ENCODE assay signal across 25 cellular contexts in the genomic region with DNA sequence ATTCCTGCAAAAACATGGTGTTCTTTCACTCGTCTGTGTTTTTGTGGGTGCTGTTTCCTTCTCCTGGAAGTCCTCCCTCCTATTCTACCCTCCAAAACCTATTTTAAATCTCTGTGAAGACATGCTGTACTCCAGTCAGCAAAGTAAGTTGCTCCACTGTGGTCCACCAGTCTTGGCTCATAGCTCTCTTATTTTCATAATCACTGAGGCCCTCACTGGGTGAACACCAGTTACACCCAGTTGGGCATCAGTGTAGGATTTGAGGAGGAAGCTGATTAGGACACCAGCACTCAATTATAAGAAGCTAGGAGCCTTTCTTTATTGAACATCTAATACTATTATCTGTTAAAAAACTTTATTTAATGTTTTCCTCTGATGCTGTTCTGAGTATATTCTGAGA. TPM values are rescaled to one million over a fixed set of nuclear protein-coding genes. Genes with fewer than 3 reads are reported as not detected.
DNase-seq lines count a peak whose midpoint lies in the region; ATAC-seq and TF ChIP-seq lines count a peak whose summit lies in the region.
"Had no signal": no experiment of that assay in that cellular context is flagged by ENCODE, and none has a peak within 500 bp of the region (broad histone marks: within the 10 kb centered on the region; RNA-seq: fewer than 3 reads in every experiment).

No MANE protein-coding gene starts in this region.

- CTCF ChIA-PET in activated naive CD4-positive, alpha-beta T cell treated with anti-CD3 and anti-CD28 coated beads for 36 hours (lab: Charles Lee): interaction anchor here (0.6 to 2.1 kb wide), 8 partner anchors 9 to 272 kb away, joined by 3 to 9 read pairs (median 4); no protein-coding TSS in a partner anchor

- peak overlapping the region; percentile 73 for H3K4me2 ChIP-seq in Karpas-422 (ENCODE audit: low read depth, low read length, poor library complexity, severe bottlenecking)
- H3K4me2 ChIP-seq: BLaER1 treated with 17β-estradiol and CSF1 and Interleukin-3, amounts not matched to agents 10 nM and 100 nM; smooth muscle cell had no signal

- H4K20me1 ChIP-seq in Karpas-422 (ENCODE audit: insufficient read depth, low read depth, low read length): no peaks in the 10 kb centered on the region
- H4K20me1 ChIP-seq: BLaER1 treated with 17β-estradiol and CSF1 and Interleukin-3, amounts not matched to agents 10 nM and 100 nM had no signal

- H3K27me3 ChIP-seq in Karpas-422 (ENCODE audit: low read length): no peaks in the 10 kb centered on the region
- no peaks in the 10 kb centered on the region for H3K27me3 ChIP-seq in upper lobe of right lung
- H3K27me3 ChIP-seq: BLaER1 treated with 17β-estradiol and CSF1 and Interleukin-3, amounts not matched to agents 10 nM and 100 nM; esophagus muscularis mucosa; heart left ventricle; neutrophil; thyroid gland had no signal

- H3K4me1 ChIP-seq in Karpas-422 (ENCODE audit: low read length) (peaks cover 47% of the 10 kb centered on the region), upper lobe of right lung (no peaks in the 10 kb centered on the region)
- H3K4me1 ChIP-seq: thyroid gland had no signal

- no peak overlapping the region for H3K4me3 Mint-ChIP-seq in activated naive CD4-positive, alpha-beta T cell treated with anti-CD3 and anti-CD28 coated beads for 36 hours
- H3K4me3 Mint-ChIP-seq in activated T-helper 2 cell treated with anti-CD3 and anti-CD28 coated beads, Interferon-gamma antibody, Interleukin-2, Interleukin-4, amounts not matched to agents 10 μg/mL and 5 μg/mL and 100 μg/mL, durations not matched to agents 14 hours and 24 hours and 36 hours (ENCODE audit: low read depth): no peak overlapping the region
- H3K4me3 Mint-ChIP-seq: T-helper 1 cell treated with Interleukin-12 subunit alpha and Interleukin-12 subunit beta and Interleukin-4 antibody, amounts not matched to agents 30 μg/mL and 1 μg/mL, for 36 hours had no signal

- H3K4me1 Mint-ChIP-seq in activated naive CD4-positive, alpha-beta T cell treated with anti-CD3 and anti-CD28 coated beads for 36 hours (ENCODE audit: low read depth): peaks cover 64% of the 10 kb centered on the region
- peaks cover 50% of the 10 kb centered on the region for H3K4me1 Mint-ChIP-seq in activated T-helper 2 cell treated with anti-CD3 and anti-CD28 coated beads, Interferon-gamma antibody, Interleukin-2, Interleukin-4, amounts not matched to agents 10 μg/mL and 5 μg/mL and 100 μg/mL, durations not matched to agents 14 hours and 24 hours and 36 hours (ENCODE audit: low read depth)

- ATAC-seq in upper lobe of right lung (peak; percentile 53), left colon (no peak)
- ATAC-seq: heart left ventricle, left ventricle myocardium superior, right cardiac atrium had no signal

- H3K79me2 ChIP-seq in Karpas-422 (ENCODE audit: low read length): no peaks in the 10 kb centered on the region

- H3K36me3 Mint-ChIP-seq in activated naive CD4-positive, alpha-beta T cell treated with anti-CD3 and anti-CD28 coated beads for 36 hours (ENCODE audit: low read depth): peaks cover 4% of the 10 kb centered on the region
- H3K36me3 Mint-ChIP-seq in activated T-helper 2 cell treated with anti-CD3 and anti-CD28 coated beads, Interferon-gamma antibody, Interleukin-2, Interleukin-4, amounts not matched to agents 10 μg/mL and 5 μg/mL and 100 μg/mL, durations not matched to agents 14 hours and 24 hours and 36 hours (ENCODE audit: low read depth): peaks cover 7% of the 10 kb centered on the region

- H3K9me2 ChIP-seq in Karpas-422 (replicated peaks; ENCODE audit: insufficient read depth, low read length): no peaks in the 10 kb centered on the region

- H3K27ac ChIP-seq in Karpas-422 (ENCODE audit: low read length) (peak overlapping the region; percentile 77), upper lobe of right lung (no peak overlapping the region)
- H3K27ac ChIP-seq: BLaER1 treated with 17β-estradiol and CSF1 and Interleukin-3, amounts not matched to agents 10 nM and 100 nM; esophagus muscularis mucosa; heart left ventricle; neutrophil; thyroid gland had no signal

- peaks cover 3% of the 10 kb centered on the region for H3K27me3 Mint-ChIP-seq in activated naive CD4-positive, alpha-beta T cell treated with anti-CD3 and anti-CD28 coated beads for 36 hours (ENCODE audit: low read depth)
- no peaks in the 10 kb centered on the region for H3K27me3 Mint-ChIP-seq in activated T-helper 2 cell treated with anti-CD3 and anti-CD28 coated beads, Interferon-gamma antibody, Interleukin-2, Interleukin-4, amounts not matched to agents 10 μg/mL and 5 μg/mL and 100 μg/mL, durations not matched to agents 14 hours and 24 hours and 36 hours (ENCODE audit: low read depth)

- H3K36me3 ChIP-seq in Karpas-422 (ENCODE audit: insufficient read depth, low read length) (no peaks in the 10 kb centered on the region), upper lobe of right lung (no peaks in the 10 kb centered on the region)
- H3K36me3 ChIP-seq: BLaER1 treated with 17β-estradiol and CSF1 and Interleukin-3, amounts not matched to agents 10 nM and 100 nM; esophagus muscularis mucosa; heart left ventricle; neutrophil; thyroid gland had no signal

- H3K4me3 ChIP-seq in Karpas-422 (ENCODE audit: low read length): peak overlapping the region; percentile 59
- no peak overlapping the region for H3K4me3 ChIP-seq in upper lobe of right lung
- H3K4me3 ChIP-seq: BLaER1 treated with 17β-estradiol and CSF1 and Interleukin-3, amounts not matched to agents 10 nM and 100 nM; esophagus muscularis mucosa; heart left ventricle; smooth muscle cell; thyroid gland had no signal

- H2AFZ ChIP-seq in Karpas-422 (ENCODE audit: low read length): peak overlapping the region; percentile 57

- H3K9me3 ChIP-seq in Karpas-422 (ENCODE audit: low read length) (0 out of 2 replicates have a peak, but pooled peaks cover 4% of the 10 kb centered on the region), upper lobe of right lung (no peaks in the 10 kb centered on the region)
- H3K9me3 ChIP-seq: neutrophil, thyroid gland had no signal

- H3K27ac Mint-ChIP-seq in activated naive CD4-positive, alpha-beta T cell treated with anti-CD3 and anti-CD28 coated beads for 36 hours: peak overlapping the region; percentile 48
- peak overlapping the region; percentile 73 for H3K27ac Mint-ChIP-seq in activated T-helper 2 cell treated with anti-CD3 and anti-CD28 coated beads, Interferon-gamma antibody, Interleukin-2, Interleukin-4, amounts not matched to agents 10 μg/mL and 5 μg/mL and 100 μg/mL, durations not matched to agents 14 hours and 24 hours and 36 hours
- H3K27ac Mint-ChIP-seq: T-helper 1 cell treated with Interleukin-12 subunit alpha and Interleukin-12 subunit beta and Interleukin-4 antibody, amounts not matched to agents 30 μg/mL and 1 μg/mL, for 36 hours had no signal

- peak overlapping the region; percentile 51 for H3K9ac ChIP-seq in Karpas-422 (ENCODE audit: low read length)
- H3K9ac ChIP-seq: BLaER1 treated with 17β-estradiol and CSF1 and Interleukin-3, amounts not matched to agents 10 nM and 100 nM had no signal

- no peak for DNase-seq in activated naive CD4-positive, alpha-beta T cell treated with anti-CD3 and anti-CD28 coated beads for 36 hours
- DNase-seq in activated naive CD4-positive, alpha-beta T cell treated with anti-CD3 and anti-CD28 coated beads, Interleukin-2, amount 50 U/mL, for 16 hours: no peak
- DNase-seq in Karpas-422 (peak; percentile 92), upper lobe of right lung (no peak), left colon (no peak), NCI-H146 (lab: John Stamatoyannopoulos, UW) (no peak)
- no peak for DNase-seq in activated T-helper 2 cell treated with anti-CD3 and anti-CD28 coated beads, Interferon-gamma antibody, Interleukin-2, Interleukin-4, amounts not matched to agents 10 μg/mL and 5 μg/mL and 100 μg/mL, durations not matched to agents 14 hours and 24 hours and 36 hours (ENCODE audit: low spot score)
- DNase-seq: activated CD8-positive, alpha-beta memory T cell treated with anti-CD3 and anti-CD28 coated beads for 24 hours; activated naive CD4-positive, alpha-beta T cell treated with Interleukin-2 at 50 U/mL for 16 hours; foreskin fibroblast; GOT3; heart left ventricle; islet precursor cell; left ventricle myocardium superior; NCI-H1436 treated with DMSO at 0.1 percent for 48 hours; NCI-H2107; NCI-H345; posterior cingulate gyrus; right cardiac atrium; thyroid gland had no signal

- no peak for TF ChIP-seq CTCF in upper lobe of right lung (IDR thresholded peaks at IDR 0.05)

- peaks cover 14% of the 10 kb centered on the region for H3K9me3 Mint-ChIP-seq in activated naive CD4-positive, alpha-beta T cell treated with anti-CD3 and anti-CD28 coated beads for 36 hours
- H3K9me3 Mint-ChIP-seq in activated T-helper 2 cell treated with anti-CD3 and anti-CD28 coated beads, Interferon-gamma antibody, Interleukin-2, Interleukin-4, amounts not matched to agents 10 μg/mL and 5 μg/mL and 100 μg/mL, durations not matched to agents 14 hours and 24 hours and 36 hours: peaks cover 27% of the 10 kb centered on the region

- intact Hi-C loops in activated naive CD4-positive, alpha-beta T cell treated with anti-CD3 and anti-CD28 coated beads for 36 hours (cut with micrococcal nuclease): loop anchor here (10.0 kb wide), 1 partner anchor 464 kb away; no protein-coding TSS in a partner anchor
- intact Hi-C loops in activated T-helper 2 cell treated with anti-CD3 and anti-CD28 coated beads, Interferon-gamma antibody, Interleukin-2, Interleukin-4, amounts not matched to agents 10 μg/mL and 5 μg/mL and 100 μg/mL, durations not matched to agents 14 hours and 24 hours and 36 hours (cut with micrococcal nuclease): no loop called here
- intact Hi-C loops in upper lobe of right lung (cut with DNase I): no loop called here
- intact Hi-C loops in left colon (cut with DNase I, micrococcal nuclease): no loop called here

RNA-seq across cellular contexts. Expression of gene EED, which starts 23.9 kb away (rescaled TPM):
- 10 to 100 TPM; 60.4 to 61.0 TPM for total RNA-seq in activated naive CD4-positive, alpha-beta T cell treated with anti-CD3 and anti-CD28 coated beads for 36 hours
- 100 and 137 TPM in 2 replicates for total RNA-seq in Karpas-422 (2014; rRNA removed; shearing (Covaris generic); ENCODE audit: low replicate concordance)
- 174 and 182 TPM in 2 replicates for total RNA-seq in activated T-helper 2 cell treated with anti-CD3 and anti-CD28 coated beads, Interferon-gamma antibody, Interleukin-2, Interleukin-4, amounts not matched to agents 10 μg/mL and 5 μg/mL and 100 μg/mL, durations not matched to agents 14 hours and 24 hours and 36 hours
- total RNA-seq in upper lobe of right lung (21.3 TPM), left colon (10 to 100 TPM; 18.0 to 19.0 TPM)
